ENCODE assay signal across 29 cellular contexts in genomic region chr22:38938925-38939324, GRCh38. TPM values are rescaled to one million over a fixed set of nuclear protein-coding genes. Genes with fewer than 3 reads are reported as not detected.
"Had no signal": no experiment of that assay in that cellular context is flagged by ENCODE, and none has a peak within 500 bp of the region (broad histone marks: within the 10 kb centered on the region; RNA-seq: fewer than 3 reads in every experiment).

No MANE protein-coding gene starts in this region.

- H3K27me3 ChIP-seq: colonic mucosa, neural progenitor cell, thyroid gland had no signal

- H3K27ac ChIP-seq: colonic mucosa, esophagus muscularis mucosa, neural progenitor cell, parathyroid adenoma, thyroid gland had no signal

- H3K36me3 Mint-ChIP-seq: memory B cell, natural killer cell, neural progenitor cell had no signal

- DNase-seq: colonic mucosa; effector CD8-positive, alpha-beta T cell; endodermal cell; foreskin melanocyte; glutamatergic neuron; hypothalamus; immature natural killer cell; natural killer cell; stimulated activated CD4-positive, alpha-beta T cell treated with anti-CD3 and anti-CD28 coated beads, Interleukin-12 subunit alpha, Interleukin-12 subunit beta, amount 100 ng/mL, for 4 hours; stimulated activated CD4-positive, alpha-beta T cell treated with anti-CD3 and anti-CD28 coated beads, Interleukin-1b, Interleukin-23, amount 100 ng/mL, for 48 hours; stimulated activated CD4-positive, alpha-beta T cell treated with anti-CD3 and anti-CD28 coated beads, Interleukin-4, amount 100 ng/mL, for 1 hour; stimulated activated CD8-positive, alpha-beta memory T cell treated with anti-CD3 and anti-CD28 coated beads, Interleukin-4, amount 100 ng/mL, for 48 hours; stimulated activated naive CD4-positive, alpha-beta T cell; stimulated activated naive CD8-positive, alpha-beta T cell treated with anti-CD3 and anti-CD28 coated beads, Interleukin-15, amount 100 ng/mL, for 72 hours; thyroid gland; trophoblast cell had no signal

- H3K4me3 Mint-ChIP-seq: dendritic cell treated with granulocyte-macrophage colony-stimulating factor and Interleukin-4, amounts not matched to agents 40 ng/mL and 50 ng/mL, for 4 days; endodermal cell; immature natural killer cell; memory B cell; natural killer cell; neural progenitor cell; stimulated activated naive CD8-positive, alpha-beta T cell treated with anti-CD3 and anti-CD28 coated beads, Interleukin-15, amount 100 ng/mL, for 72 hours had no signal

- H3K9me3 ChIP-seq: colonic mucosa, esophagus muscularis mucosa, thyroid gland had no signal

- H3K4me1 Mint-ChIP-seq: endodermal cell had no signal

- H3K27ac Mint-ChIP-seq: endodermal cell; immature natural killer cell; memory B cell; natural killer cell; neural progenitor cell; progenitor cell of endocrine pancreas; stimulated activated naive CD8-positive, alpha-beta T cell treated with anti-CD3 and anti-CD28 coated beads, Interleukin-15, amount 100 ng/mL, for 72 hours had no signal

- H3K4me3 ChIP-seq: colonic mucosa, esophagus muscularis mucosa, lung, neural progenitor cell, smooth muscle cell, thyroid gland had no signal

- ATAC-seq: natural killer cell; sciatic nerve; stimulated activated naive CD8-positive, alpha-beta T cell treated with anti-CD3 and anti-CD28 coated beads, Interleukin-15, amount 100 ng/mL, for 72 hours had no signal

- H3K36me3 ChIP-seq: colonic mucosa, esophagus muscularis mucosa, neural progenitor cell, thyroid gland had no signal

- H3K4me1 ChIP-seq: colonic mucosa, neural progenitor cell had no signal

- H3K9me3 Mint-ChIP-seq: dendritic cell treated with granulocyte-macrophage colony-stimulating factor and Interleukin-4, amounts not matched to agents 40 ng/mL and 50 ng/mL, for 4 days; endodermal cell; immature natural killer cell; memory B cell; natural killer cell; neural progenitor cell; stimulated activated naive CD8-positive, alpha-beta T cell treated with anti-CD3 and anti-CD28 coated beads, Interleukin-15, amount 100 ng/mL, for 72 hours had no signal

RNA-seq across cellular contexts. Expression of gene APOBEC3A, which starts 18.5 kb away (rescaled TPM):
- total RNA-seq: chondrocyte, endodermal cell, fibroblast of lung, osteoblast, progenitor cell of endocrine pancreas had no signal
- polyA plus RNA-seq: fibroblast of lung, immature natural killer cell, smooth muscle cell had no signal

RNA-seq across cellular contexts. Expression of gene APOBEC3B, which starts 43.2 kb away (rescaled TPM):
- total RNA-seq: temporal lobe had no signal
